Comparison of ENCODE assay signal across 8 cellular contexts in genomic region chr16:88705746-88706287, GRCh38. TPM values are rescaled to one million over a fixed set of nuclear protein-coding genes. Genes with fewer than 3 reads are reported as not detected.
A peak's percentile ranks its signal among the peaks of the same experiment; 100 is the strongest.
DNase-seq lines count a peak whose midpoint lies in the region; FAIRE-seq and TF ChIP-seq lines count a peak whose summit lies in the region.

No MANE protein-coding gene starts in this region.

- H3K4me1 ChIP-seq in CD8-positive, alpha-beta memory T cell (ENCODE audit: insufficient read depth, low read length), result peaks cover 55% of the 10 kb centered on the region
- H3K4me1 ChIP-seq in HUES6 (ENCODE audit: control insufficient read depth, insufficient read depth, low read length) (peaks cover 9% of the 10 kb centered on the region), kidney (ENCODE audit: control insufficient read depth in 1 of 2, insufficient read depth in 1 of 2, low read depth in 1 of 2, low read length in 2 of 2) (peaks cover 7 to 29% of the 10 kb centered on the region in 2 donors), stomach (peaks cover 28 to 72% (median 64%) of the 10 kb centered on the region in 4 donors)

- in situ Hi-C loops in astrocyte of the cerebellum (cut with HindIII; ENCODE audit: low sequenced_read_pairs), result no loop called here

- TF ChIP-seq CTCF in GM20000 (IDR thresholded peaks at IDR 0.05; ENCODE audit: extremely low read depth, missing control alignments) (no peak), astrocyte of the cerebellum (IDR thresholded peaks at IDR 0.05; ENCODE audit: low read depth, low read length, missing control alignments) (no peak), kidney (IDR thresholded peaks at IDR 0.05; ENCODE audit: borderline replicate concordance, extremely low read depth, insufficient read depth) (no peak), stomach (IDR thresholded peaks at IDR 0.05) (no peak)

- TF ChIP-seq EP300 in stomach (IDR thresholded peaks at IDR 0.05), result no peak

- peak overlapping the region; percentile 66 for H3K9ac ChIP-seq in HUES6 (ENCODE audit: low read length)
- peak overlapping the region; percentile 48 to 64 for H3K9ac ChIP-seq in kidney (ENCODE audit: low read length in 2 of 2)

- peaks cover 39 to 48% (median 46%) of the 10 kb centered on the region in 3 donors for H3K4me1 Mint-ChIP-seq in CD8-positive, alpha-beta memory T cell

- peaks cover 0 to 41% (median 0%) of the 10 kb centered on the region in 3 donors for H3K36me3 Mint-ChIP-seq in CD8-positive, alpha-beta memory T cell

- WGBS in stomach, 5 donors, result 0 to 1% (median 1%) methylated on average over 1 to 65 of the region's 67 CpGs

- peak overlapping the region; percentile 93 for H3K27ac ChIP-seq in CD8-positive, alpha-beta memory T cell (ENCODE audit: low read depth, low read length)
- H3K27ac ChIP-seq in HUES6 (ENCODE audit: low read depth, low read length) (no peak overlapping the region), kidney (ENCODE audit: low read depth in 2 of 2, low read length in 2 of 2) (no peak overlapping the region), stomach (peak overlapping the region; percentile 79 to 94 (median 86))

- DNase-seq in CD8-positive, alpha-beta memory T cell, result no peak
- DNase-seq in GM20000 (ENCODE audit: low spot score) (peak; percentile 67), astrocyte of the cerebellum (ENCODE audit: low read depth) (no peak), kidney (no peak), stomach (no peak), pons (ENCODE audit: low spot score) (no peak), DMS114 treated with DMSO at 0.1 percent for 48 hours (lab: John Stamatoyannopoulos, UW; ENCODE audit: unreplicated experiment) (no peak)

- peak overlapping the region; percentile 94 to 100 (median 99) for H3K27ac Mint-ChIP-seq in CD8-positive, alpha-beta memory T cell

- intact Hi-C loops in kidney (cut with DNase I), result no loop called here
- intact Hi-C loops in stomach (cut with DNase I; ENCODE audit: low total_unique reads), result no loop called here

- TF ChIP-seq POLR2A in stomach (IDR thresholded peaks at IDR 0.05), result no peak

- peaks cover 0 to 4% of the 10 kb centered on the region in 2 donors for H3K27me3 Mint-ChIP-seq in CD8-positive, alpha-beta memory T cell

- H3K9me3 ChIP-seq in CD8-positive, alpha-beta memory T cell (ENCODE audit: low read length), result no peaks in the 10 kb centered on the region
- H3K9me3 ChIP-seq in HUES6 (ENCODE audit: control insufficient read depth, insufficient read depth, low read depth, low read length) (no peaks in the 10 kb centered on the region), kidney (ENCODE audit: control insufficient read depth in 1 of 2, low read length in 2 of 2) (no peaks in the 10 kb centered on the region), stomach (no peaks in the 10 kb centered on the region)

- POLR2A ChIA-PET in CD8-positive, alpha-beta memory T cell (lab: Charles Lee), result interaction anchor here (0.7 to 1.3 kb wide), 4 partner anchors 24 to 69 kb away, joined by 3 to 6 read pairs (median 4); no protein-coding TSS in a partner anchor

- FAIRE-seq in kidney (lab: Jason Lieb, UNC), result no peak

- no peaks in the 10 kb centered on the region for H3K27me3 ChIP-seq in CD8-positive, alpha-beta memory T cell (ENCODE audit: insufficient read depth, low read length, poor library complexity, severe bottlenecking)
- H3K27me3 ChIP-seq in HUES6 (ENCODE audit: control insufficient read depth, insufficient read depth, low read length) (no peaks in the 10 kb centered on the region), stomach (no peaks in the 10 kb centered on the region)

- H3K36me3 ChIP-seq in CD8-positive, alpha-beta memory T cell (ENCODE audit: insufficient read depth, low read length), result no peaks in the 10 kb centered on the region
- H3K36me3 ChIP-seq in HUES6 (ENCODE audit: control insufficient read depth, insufficient read depth, low read length), result peaks cover 11% of the 10 kb centered on the region
- H3K36me3 ChIP-seq in kidney (ENCODE audit: control insufficient read depth in 1 of 2, insufficient read depth in 2 of 2, low read length in 2 of 2), result no peaks in the 10 kb centered on the region
- peaks cover 0 to 14% (median 9%) of the 10 kb centered on the region in 4 donors for H3K36me3 ChIP-seq in stomach

- no peaks in the 10 kb centered on the region for H3K9me3 Mint-ChIP-seq in CD8-positive, alpha-beta memory T cell

- CTCF ChIA-PET in CD8-positive, alpha-beta memory T cell (lab: Charles Lee), result interaction anchor here (0.7 to 4.9 kb wide), 5 partner anchors 21 to 152 kb away, joined by 3 to 26 read pairs (median 3); partner anchors contain the start of gene ZC3H18

- peak overlapping the region; percentile 94 to 97 (median 96) for H3K4me3 Mint-ChIP-seq in CD8-positive, alpha-beta memory T cell

- H3K4me3 ChIP-seq in CD8-positive, alpha-beta memory T cell (ENCODE audit: low read length), result peak overlapping the region; percentile 99
- H3K4me3 ChIP-seq in HUES6 (ENCODE audit: low read depth, low read length) (peak overlapping the region; percentile 97), astrocyte of the cerebellum (ENCODE audit: low read depth, low read length) (peak overlapping the region; percentile 95), kidney (ENCODE audit: low read length in 2 of 2) (peak overlapping the region; percentile 69 to 95), stomach (peak overlapping the region; percentile 79 to 100 (median 98))

RNA-seq across cellular contexts. Expression of gene RNF166, which starts 0.4 kb away (rescaled TPM):
- 10 to 100 TPM; 51.7 to 56.2 TPM for total RNA-seq in CD8-positive, alpha-beta memory T cell
- 122 TPM for polyA plus RNA-seq in CD8-positive, alpha-beta memory T cell
- total RNA-seq in kidney (31.4 TPM), stomach (10 to 100 TPM in 4 of 5 donors, 1 to 10 TPM in 1; 8.8 to 31.9 (median 14.6) TPM)
- polyA plus RNA-seq in kidney (ENCODE audit: insufficient read depth, low read depth, low replicate concordance) (16.3 TPM), stomach (10 to 100 TPM; 11.5 to 20.6 (median 13.1) TPM)

RNA-seq across cellular contexts. Expression of gene CTU2, which starts 0.5 kb away (rescaled TPM):
- 10 to 100 TPM; 68.6 to 69.0 TPM for total RNA-seq in CD8-positive, alpha-beta memory T cell
- polyA plus RNA-seq in CD8-positive, alpha-beta memory T cell, result 21.6 TPM
- 18.8 TPM for total RNA-seq in kidney
- polyA plus RNA-seq in kidney (ENCODE audit: insufficient read depth, low read depth, low replicate concordance), result 11.1 TPM
- 10 to 100 TPM in 3 of 5 donors, 1 to 10 TPM in 2; 1.8 to 53.3 (median 11.2) TPM for total RNA-seq in stomach
- 10 to 100 TPM; 13.4 to 21.6 (median 16.1) TPM for polyA plus RNA-seq in stomach

RNA-seq across cellular contexts. Expression of gene SNAI3, which starts 19.5 kb away (rescaled TPM):
- total RNA-seq in CD8-positive, alpha-beta memory T cell, result 1 to 10 TPM; 2.2 to 2.8 TPM
- polyA plus RNA-seq in CD8-positive, alpha-beta memory T cell, result 13.5 TPM
- total RNA-seq in kidney, result 2.3 TPM
- 0.75 TPM for polyA plus RNA-seq in kidney (ENCODE audit: insufficient read depth, low read depth, low replicate concordance)
- 1 to 10 TPM in 1 of 5 donors, under 1 TPM in 1, not detected in 3; 0.55 to 2.6 TPM for total RNA-seq in stomach
- polyA plus RNA-seq in stomach, result 1 to 10 TPM; 1.0 to 4.2 (median 1.5) TPM

RNA-seq across cellular contexts. Expression of gene MVD, which starts 42.9 kb away (rescaled TPM):
- 10 to 100 TPM; 58.0 to 59.7 TPM for total RNA-seq in CD8-positive, alpha-beta memory T cell
- polyA plus RNA-seq in CD8-positive, alpha-beta memory T cell, result 25.6 TPM
- total RNA-seq in kidney (35.4 TPM), stomach (100 to 1,000 TPM in 1 of 5 donors, 10 to 100 TPM in 3, 1 to 10 TPM in 1; 7.1 to 302 (median 32.6) TPM)
- polyA plus RNA-seq in kidney (ENCODE audit: insufficient read depth, low read depth, low replicate concordance) (48.9 TPM), stomach (10 to 100 TPM; 56.8 to 73.7 (median 58.8) TPM)

RNA-seq across cellular contexts. Expression of gene CYBA, which starts 55.0 kb away (rescaled TPM):
- 100 to 1,000 TPM; 208 to 237 TPM for total RNA-seq in CD8-positive, alpha-beta memory T cell
- 1,129 TPM for polyA plus RNA-seq in CD8-positive, alpha-beta memory T cell
- total RNA-seq in kidney, result 395 TPM
- polyA plus RNA-seq in kidney (ENCODE audit: insufficient read depth, low read depth, low replicate concordance), result 263 TPM
- total RNA-seq in stomach, result 100 to 1,000 TPM in 3 of 5 donors, 10 to 100 TPM in 2; 21.0 to 480 (median 175) TPM
- polyA plus RNA-seq in stomach, result 100 to 1,000 TPM in 2 of 3 donors, 10 to 100 TPM in 1; 57.1 to 165 (median 159) TPM

Comparison
In these comparisons a context has a peak if more than half of its experiments do, and no peak if none do; other contexts are left out.
1. H3K27ac ChIP-seq: peak in CD8-positive, alpha-beta memory T cell (single experiment) and stomach (5 of 5); none in HUES6 (single experiment) and kidney (0 of 2).
2. Peak in every context shown above with its lines, with median percentiles within 50 percentile points of each other: H3K4me3 ChIP-seq.